In genomic region chr11:10309163-10310093, GRCh38 we compare ENCODE assay signal across 8 cellular contexts. TPM values are rescaled to one million over a fixed set of nuclear protein-coding genes. Genes with fewer than 3 reads are reported as not detected.
DNase-seq lines count a peak whose midpoint lies in the region; ATAC-seq, FAIRE-seq and TF ChIP-seq lines count a peak whose summit lies in the region.

No MANE protein-coding gene starts in this region.

- DNase-seq in A549 (ENCODE audit: low read depth in 1 of 2, low spot score in 1 of 2) (peak; percentile 80 to 82), MCF 10A (ENCODE audit: unreplicated experiment) (peak; percentile 94), lower leg skin (ENCODE audit: low spot score in 2 of 2) (peak; percentile 81 to 96), iPS-NIHi11 (ENCODE audit: low spot score) (no peak)
- no peak for DNase-seq in T-helper 2 cell treated with Interferon-gamma antibody and Interleukin-4, amounts not matched to agents 5 μg/mL and 100 μg/mL, for 36 hours (ENCODE audit: low spot score)

- no peak for TF ChIP-seq CTCF in A549 (IDR thresholded peaks at IDR 0.05)
- TF ChIP-seq CTCF in KMS-11 (conservative IDR thresholded peaks at IDR 0.05; ENCODE audit: low read depth, low read length): no peak
- no peak for TF ChIP-seq CTCF in MCF 10A (IDR thresholded peaks at IDR 0.05; ENCODE audit: unreplicated experiment)
- TF ChIP-seq CTCF in lower leg skin (IDR thresholded peaks at IDR 0.05): no peak

- H4K20me1 ChIP-seq in KMS-11 (ENCODE audit: insufficient read depth): no peaks in the 10 kb centered on the region

- no peaks in the 10 kb centered on the region for H3K9me3 Mint-ChIP-seq in MCF 10A (ENCODE audit: unreplicated experiment)
- H3K9me3 Mint-ChIP-seq in T-helper 2 cell treated with Interferon-gamma antibody and Interleukin-4, amounts not matched to agents 5 μg/mL and 100 μg/mL, for 36 hours: no peaks in the 10 kb centered on the region

- 19% methylated on average over 12 of the region's 12 CpGs for WGBS in A549 (ENCODE audit: missing lambda C conversion rate)
- 35 to 50% methylated on average over 11 to 12 of the region's 12 CpGs for WGBS in lower leg skin, 2 donors

- no peaks in the 10 kb centered on the region for H3K27me3 Mint-ChIP-seq in MCF 10A (ENCODE audit: insufficient read depth, unreplicated experiment)
- peaks cover 60% of the 10 kb centered on the region for H3K27me3 Mint-ChIP-seq in T-helper 2 cell treated with Interferon-gamma antibody and Interleukin-4, amounts not matched to agents 5 μg/mL and 100 μg/mL, for 36 hours (ENCODE audit: low read depth)

- H3K4me2 ChIP-seq in A549 (peak overlapping the region; percentile 92), KMS-11 (peak overlapping the region; percentile 63)

- 0 out of 5 replicates have a peak, but pooled peaks of 1 of the 2 experiments have one; percentile 3 for TF ChIP-seq RAD21 in A549 (conservative IDR thresholded peaks at IDR 0.05 in 1 of 2, IDR thresholded peaks at IDR 0.05 in 1 of 2)

- peaks cover 34% of the 10 kb centered on the region for H3K36me3 Mint-ChIP-seq in MCF 10A (ENCODE audit: insufficient read depth, unreplicated experiment)
- H3K36me3 Mint-ChIP-seq in T-helper 2 cell treated with Interferon-gamma antibody and Interleukin-4, amounts not matched to agents 5 μg/mL and 100 μg/mL, for 36 hours (ENCODE audit: low read depth): peaks cover 1% of the 10 kb centered on the region

- peaks cover 30% of the 10 kb centered on the region for H3K27me3 ChIP-seq in KMS-11 (ENCODE audit: insufficient read depth, low read depth)

- CTCF ChIA-PET in A549 (lab: Yijun Ruan, JAX): interaction anchor here (0.7 to 11.0 kb wide), 15 partner anchors 12 to 696 kb away, joined by 3 to 188 read pairs (median 4); no protein-coding TSS in a partner anchor
- CTCF ChIA-PET in MCF 10A (lab: Yijun Ruan, JAX): interaction anchor here (0.6 to 6.8 kb wide), 28 partner anchors 9 to 1322 kb away, joined by 3 to 50 read pairs (median 4); no protein-coding TSS in a partner anchor

- H3K79me2 ChIP-seq in KMS-11 (ENCODE audit: insufficient read depth, low read depth): no peaks in the 10 kb centered on the region

- TF ChIP-seq POLR2A in A549 (IDR thresholded peaks at IDR 0.05; ENCODE audit: low read length) (no peak), lower leg skin (IDR thresholded peaks at IDR 0.05) (no peak)

- no peaks in the 10 kb centered on the region for H3K36me3 ChIP-seq in KMS-11 (ENCODE audit: insufficient read depth)

- POLR2A ChIA-PET in A549 (lab: Yijun Ruan, JAX) (interaction anchor here (0.9 to 3.7 kb wide), 6 partner anchors 17 to 696 kb away, joined by 3 to 28 read pairs (median 5); no protein-coding TSS in a partner anchor), MCF 10A (lab: Yijun Ruan, JAX) (interaction anchor here (0.6 to 10.8 kb wide), 36 partner anchors 9 to 1035 kb away, joined by 3 to 217 read pairs (median 4); partner anchors contain the start of genes EIF4G2, RNF141, SBF2 and WEE1)

- BruUV-seq in MCF 10A (replicated peaks; lab: Mats Ljungman, UMichigan): no TSS peak

- peak; percentile 73 for FAIRE-seq in A549 (lab: Jason Lieb, UNC)

- H3K27ac ChIP-seq in A549 (peak overlapping the region; percentile 94), KMS-11 (peak overlapping the region; percentile 44; the same call in 1 of the 2 replicates)

- peak in 1 of 2 experiments; percentile 9; a peak in 3 of 6 replicates for ATAC-seq in A549
- no peak for ATAC-seq in GM21447 (IDR thresholded peaks at IDR 0.05; ENCODE audit: unreplicated experiment)
- no peak for ATAC-seq in HG02970 (IDR thresholded peaks at IDR 0.05; ENCODE audit: low FRiP score, unreplicated experiment)

- H3K4me3 Mint-ChIP-seq in MCF 10A (ENCODE audit: unreplicated experiment): peak overlapping the region; percentile 79
- H3K4me3 Mint-ChIP-seq in T-helper 2 cell treated with Interferon-gamma antibody and Interleukin-4, amounts not matched to agents 5 μg/mL and 100 μg/mL, for 36 hours: no peak overlapping the region

- H2AFZ ChIP-seq in KMS-11 (ENCODE audit: low read depth): 0 out of 2 replicates have a peak overlapping the region, but pooled peaks have one; percentile 4

- peak in 1 of 2 experiments; percentile 24; a peak in 1 of 5 replicates for TF ChIP-seq EP300 in A549 (IDR thresholded peaks at IDR 0.05)

- H3K4me1 ChIP-seq in A549: peaks cover 29% of the 10 kb centered on the region
- H3K4me1 ChIP-seq in KMS-11 (ENCODE audit: low read depth, poor library complexity, severe bottlenecking): peaks cover 64% of the 10 kb centered on the region

- H3K27ac Mint-ChIP-seq in MCF 10A (ENCODE audit: low read depth, unreplicated experiment): peak overlapping the region; percentile 90
- H3K27ac Mint-ChIP-seq in T-helper 2 cell treated with Interferon-gamma antibody and Interleukin-4, amounts not matched to agents 5 μg/mL and 100 μg/mL, for 36 hours: no peak overlapping the region

- intact Hi-C loops in MCF 10A (cut with micrococcal nuclease): loop anchor here (2.0 to 5.0 kb wide), 3 partner anchors 57 to 847 kb away; partner anchors contain the start of gene ZNF143
- intact Hi-C loops in lower leg skin (cut with DNase I; ENCODE audit: low total_unique reads): loop anchor here (10.0 kb wide), 1 partner anchor 105 kb away; no protein-coding TSS in a partner anchor

- H3K9me3 ChIP-seq in A549: no peaks in the 10 kb centered on the region

- H3K4me1 Mint-ChIP-seq in MCF 10A (ENCODE audit: insufficient read depth, unreplicated experiment): peaks cover 37% of the 10 kb centered on the region
- peaks cover 27% of the 10 kb centered on the region for H3K4me1 Mint-ChIP-seq in T-helper 2 cell treated with Interferon-gamma antibody and Interleukin-4, amounts not matched to agents 5 μg/mL and 100 μg/mL, for 36 hours (ENCODE audit: low read depth)

- H3K9ac ChIP-seq in KMS-11: no peak overlapping the region

- H3K4me3 ChIP-seq in A549 (no peak overlapping the region; the same call in 2 of the 3 replicates), KMS-11 (IDR thresholded peaks at IDR 0.05; ENCODE audit: insufficient read depth, low read depth, low read length) (no peak overlapping the region), lower leg skin (ENCODE audit: low read depth, poor library complexity, severe bottlenecking) (no peak overlapping the region)

TF ChIP-seq in A549, 52 proteins besides CTCF, POLR2A, EP300 and RAD21 (continues in another document):
- TF ChIP-seq, protein P1, sequence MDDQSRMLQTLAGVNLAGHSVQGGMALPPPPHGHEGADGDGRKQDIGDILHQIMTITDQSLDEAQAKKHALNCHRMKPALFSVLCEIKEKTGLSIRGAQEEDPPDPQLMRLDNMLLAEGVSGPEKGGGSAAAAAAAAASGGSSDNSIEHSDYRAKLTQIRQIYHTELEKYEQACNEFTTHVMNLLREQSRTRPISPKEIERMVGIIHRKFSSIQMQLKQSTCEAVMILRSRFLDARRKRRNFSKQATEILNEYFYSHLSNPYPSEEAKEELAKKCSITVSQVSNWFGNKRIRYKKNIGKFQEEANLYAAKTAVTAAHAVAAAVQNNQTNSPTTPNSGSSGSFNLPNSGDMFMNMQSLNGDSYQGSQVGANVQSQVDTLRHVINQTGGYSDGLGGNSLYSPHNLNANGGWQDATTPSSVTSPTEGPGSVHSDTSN (IDR thresholded peaks at IDR 0.05): 0 out of 2 replicates have a peak, but pooled peaks have one; percentile 40
- TF ChIP-seq FOSL2 (IDR thresholded peaks at IDR 0.05): peak; percentile 84
- TF ChIP-seq FOSL2 (CRISPR knock-in tag; IDR thresholded peaks at IDR 0.05): peak; percentile 95
- no peak for TF ChIP-seq CBX2 (IDR thresholded peaks at IDR 0.05; ENCODE audit: borderline replicate concordance, low read depth)
- TF ChIP-seq, protein P2, sequence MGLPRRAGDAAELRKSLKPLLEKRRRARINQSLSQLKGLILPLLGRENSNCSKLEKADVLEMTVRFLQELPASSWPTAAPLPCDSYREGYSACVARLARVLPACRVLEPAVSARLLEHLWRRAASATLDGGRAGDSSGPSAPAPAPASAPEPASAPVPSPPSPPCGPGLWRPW (IDR thresholded peaks at IDR 0.05): no peak
- 0 out of 2 replicates have a peak, but pooled peaks have one; percentile 23 for TF ChIP-seq REST (IDR thresholded peaks at IDR 0.05)

RNA-seq across cellular contexts. Expression of gene ADM, which starts 4.6 kb away (rescaled TPM):
- polyA plus RNA-seq in A549 (2011; rRNA removed): 69.4 and 72.1 TPM in 2 replicates
- polyA plus RNA-seq in A549 (2012; cell fraction: cytosol; rRNA removed): 212 and 216 TPM in 2 replicates
- 370 and 459 TPM in 2 replicates for polyA plus RNA-seq in A549 (2012; cell fraction: nucleus; rRNA removed)
- polyA plus RNA-seq in A549 (2017; fragmentation: RNase III; extraction: RNeasy Plus Mini Kit Qiagen cat#74134 plus additional on column Dnase treatment): 65.8 to 91.3 TPM (median 66.3 TPM) in 3 replicates
- 75.4 and 88.9 TPM in 2 replicates for polyA minus RNA-seq in A549 (2011; rRNA and poly(A)+ RNA removed)
- 8.7 and 10.6 TPM in 2 replicates for total RNA-seq in MCF 10A (2022)
- 100 to 1,000 TPM; 117 to 406 (median 299) TPM for total RNA-seq in lower leg skin

RNA-seq across cellular contexts. Expression of gene SBF2, which starts 15.4 kb away (rescaled TPM):
- 49.6 and 59.0 TPM in 2 replicates for polyA plus RNA-seq in A549 (2011; rRNA removed)
- polyA plus RNA-seq in A549 (2012; cell fraction: cytosol; rRNA removed): 12.9 and 14.6 TPM in 2 replicates
- polyA plus RNA-seq in A549 (2012; cell fraction: nucleus; rRNA removed): 15.8 and 20.3 TPM in 2 replicates
- 11.1 to 12.5 TPM (median 11.9 TPM) in 3 replicates for polyA plus RNA-seq in A549 (2017; fragmentation: RNase III; extraction: RNeasy Plus Mini Kit Qiagen cat#74134 plus additional on column Dnase treatment)
- polyA minus RNA-seq in A549 (2011; rRNA and poly(A)+ RNA removed): 62.9 and 71.0 TPM in 2 replicates
- 28.3 and 28.7 TPM in 2 replicates for total RNA-seq in MCF 10A (2022)
- total RNA-seq in lower leg skin: 10 to 100 TPM; 29.7 to 60.4 (median 36.0) TPM

Comparison
In these comparisons a context has a peak if more than half of its experiments do, and no peak if none do; other contexts are left out.
1. DNase-seq: peak in A549 (2 of 2), MCF 10A (single experiment) and lower leg skin (2 of 2); none in T-helper 2 cell treated with Interferon-gamma antibody and Interleukin-4, amounts not matched to agents 5 μg/mL and 100 μg/mL, for 36 hours (single experiment) and iPS-NIHi11 (single experiment).
2. RNA of gene ADM, which starts 4.6 kb away (total RNA-seq): 117 to 406 TPM in lower leg skin; 8.7 to 10.6 TPM in MCF 10A; every median in the first group is over 10 times any median in the second.